17 cellular contexts compared by ENCODE assay signal in genomic region chr3:193808317-193808716, GRCh38.
DNase-seq lines count a peak whose midpoint lies in the region; ATAC-seq, FAIRE-seq and TF ChIP-seq lines count a peak whose summit lies in the region.
"Had no signal": no experiment of that assay in that cellular context is flagged by ENCODE, and none has a peak within 500 bp of the region (broad histone marks: within the 10 kb centered on the region; RNA-seq: fewer than 3 reads in every experiment).

No MANE protein-coding gene starts in this region.

- TF ChIP-seq CTCF in HEK293 (tag by site-specific recombination; IDR thresholded peaks at IDR 0.05), result no peak
- no peak for TF ChIP-seq CTCF in endothelial cell of umbilical vein (IDR thresholded peaks at IDR 0.05; ENCODE audit: extremely low read depth in 1 of 2, insufficient read depth in 1 of 2, low read depth in 1 of 2, low read length in 2 of 2)
- TF ChIP-seq CTCF in gastroesophageal sphincter (IDR thresholded peaks at IDR 0.05), result no peak

- CTCF ChIA-PET in HEK293 (lab: Yijun Ruan, JAX), result no interaction called here
- CTCF ChIA-PET in endothelial cell of umbilical vein (lab: Charles Lee), result no interaction called here

- no peak overlapping the region for H3K4me3 ChIP-seq in HEK293 (ENCODE audit: low read depth, low read length)
- no peak overlapping the region for H3K4me3 ChIP-seq in endothelial cell of umbilical vein (replicated peaks in 1 of 3; ENCODE audit: insufficient read depth in 1 of 3, low read depth in 1 of 3, low read length in 3 of 3)
- no peak overlapping the region for H3K4me3 ChIP-seq in gastroesophageal sphincter

- no peaks in the 10 kb centered on the region for H4K20me1 ChIP-seq in endothelial cell of umbilical vein (replicated peaks; ENCODE audit: control insufficient read depth, extremely low read depth, insufficient read depth, low read length)

- no peak for ATAC-seq in gastroesophageal sphincter

- H3K9ac ChIP-seq in endothelial cell of umbilical vein (replicated peaks; ENCODE audit: extremely low read depth, insufficient read depth, low read length), result no peak overlapping the region

- FAIRE-seq in endothelial cell of umbilical vein (lab: Jason Lieb, UNC), result no peak
- FAIRE-seq: G401.6, GM12892 had no signal

- DNase-seq in NCI-H69 (lab: John Stamatoyannopoulos, UW) (peak; percentile 42), endothelial cell of umbilical vein (ENCODE audit: low read depth, low spot score) (no peak), NCI-H345 (lab: John Stamatoyannopoulos, UW) (no peak), NOMO-1 treated with dmso at 0.1 percent for 144 hours (lab: John Stamatoyannopoulos, UW; ENCODE audit: unreplicated experiment) (no peak)
- DNase-seq: C1 segment of cervical spinal cord; Calu3; CD4-positive, alpha-beta memory T cell; COR-L47; DMS53; DMS79 treated with DMSO at 0.1 percent for 48 hours; GOT3; H7; HCEC 1CT had no signal

- H3K27ac ChIP-seq in HEK293 (ENCODE audit: extremely low read depth, low read depth, low read length) (no peak overlapping the region), endothelial cell of umbilical vein (ENCODE audit: insufficient read depth, low read depth, low read length) (no peak overlapping the region), gastroesophageal sphincter (no peak overlapping the region)

- TF ChIP-seq POLR2A in endothelial cell of umbilical vein (IDR thresholded peaks at IDR 0.05; ENCODE audit: low read depth, low read length), result no peak
- no peak for TF ChIP-seq POLR2A in gastroesophageal sphincter (IDR thresholded peaks at IDR 0.05)

- 93 to 94% methylated on average over 3 to 7 of the region's 8 CpGs for WGBS in gastroesophageal sphincter (ENCODE audit: low coverage in 1 of 2), 2 donors

- dilution Hi-C loops in endothelial cell of umbilical vein (cut with MboI; ENCODE audit: extremely low pct_ligation_motif_present, low sequenced_read_pairs), result no loop called here

- TF ChIP-seq EP300 in gastroesophageal sphincter (IDR thresholded peaks at IDR 0.05), result no peak

- H2AFZ ChIP-seq in endothelial cell of umbilical vein (ENCODE audit: low read depth, low read length), result no peak overlapping the region

- BruUV-seq in endothelial cell of umbilical vein (replicated peaks; lab: Mats Ljungman, UMichigan), result no TSS peak

- H3K27me3 ChIP-seq in endothelial cell of umbilical vein (ENCODE audit: control insufficient read depth in 2 of 2, insufficient read depth in 2 of 2, low read length in 2 of 2) (peaks cover 16 to 22% of the 10 kb centered on the region in 2 experiments), gastroesophageal sphincter (no peaks in the 10 kb centered on the region)

- H3K36me3 ChIP-seq in HEK293 (ENCODE audit: control insufficient read depth in 2 of 2, insufficient read depth in 1 of 2, low read length in 2 of 2) (no peaks in the 10 kb centered on the region), endothelial cell of umbilical vein (ENCODE audit: control insufficient read depth in 2 of 2, extremely low read depth in 1 of 2, insufficient read depth in 2 of 2, low read length in 2 of 2) (no peaks in the 10 kb centered on the region), gastroesophageal sphincter (no peaks in the 10 kb centered on the region)

- POLR2A ChIA-PET in HEK293 (lab: Yijun Ruan, JAX), result no interaction called here
- POLR2A ChIA-PET in endothelial cell of umbilical vein (lab: Charles Lee), result no interaction called here

- no peaks in the 10 kb centered on the region for H3K9me1 ChIP-seq in endothelial cell of umbilical vein (replicated peaks; ENCODE audit: control insufficient read depth, extremely low read depth, insufficient read depth, low read length)

- no peak overlapping the region for H3K4me2 ChIP-seq in endothelial cell of umbilical vein (ENCODE audit: insufficient read depth, low read length)

- intact Hi-C loops in endothelial cell of umbilical vein (cut with micrococcal nuclease), result no loop called here

- no peaks in the 10 kb centered on the region for H3K79me2 ChIP-seq in endothelial cell of umbilical vein (ENCODE audit: control insufficient read depth, insufficient read depth, low read length)

- no peaks in the 10 kb centered on the region for H3K9me3 ChIP-seq in HEK293 (ENCODE audit: control insufficient read depth, insufficient read depth, low read depth, low read length)
- H3K9me3 ChIP-seq in endothelial cell of umbilical vein (replicated peaks; ENCODE audit: control insufficient read depth, insufficient read depth, low read length), result no peaks in the 10 kb centered on the region
- no peaks in the 10 kb centered on the region for H3K9me3 ChIP-seq in gastroesophageal sphincter

- peaks cover 4% of the 10 kb centered on the region for H3K4me1 ChIP-seq in HEK293 (ENCODE audit: control insufficient read depth, insufficient read depth, low read length)
- H3K4me1 ChIP-seq in endothelial cell of umbilical vein (ENCODE audit: control insufficient read depth, extremely low read depth, insufficient read depth, low read length), result no peaks in the 10 kb centered on the region
- H3K4me1 ChIP-seq in gastroesophageal sphincter, result peaks cover 0 to 6% (median 0%) of the 10 kb centered on the region in 3 donors

TF ChIP-seq in HEK293, 187 proteins besides CTCF, POLR2A, EP300 and RAD21 (continues in another document):
- TF ChIP-seq ZNF426 (tag by site-specific recombination; IDR thresholded peaks at IDR 0.05), result no peak
- no peak for TF ChIP-seq TSHZ1 (tag by site-specific recombination; IDR thresholded peaks at IDR 0.05; ENCODE audit: borderline replicate concordance)
- TF ChIP-seq ZXDB (tag by site-specific recombination; IDR thresholded peaks at IDR 0.05), result no peak

TF ChIP-seq in endothelial cell of umbilical vein, 7 proteins besides CTCF, POLR2A, EP300 and RAD21:
- TF ChIP-seq FOS (IDR thresholded peaks at IDR 0.05; ENCODE audit: borderline replicate concordance, insufficient read depth, low read length), result no peak
- peak; percentile 13 for TF ChIP-seq JUN (IDR thresholded peaks at IDR 0.05; ENCODE audit: borderline replicate concordance, insufficient read depth, insufficient read length, low read depth)
- no peak for TF ChIP-seq GATA2 (IDR thresholded peaks at IDR 0.05; ENCODE audit: insufficient read depth, insufficient read length, low read depth, low read length)
- TF ChIP-seq, protein P1, sequence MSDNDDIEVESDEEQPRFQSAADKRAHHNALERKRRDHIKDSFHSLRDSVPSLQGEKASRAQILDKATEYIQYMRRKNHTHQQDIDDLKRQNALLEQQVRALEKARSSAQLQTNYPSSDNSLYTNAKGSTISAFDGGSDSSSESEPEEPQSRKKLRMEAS (IDR thresholded peaks at IDR 0.05; ENCODE audit: insufficient read depth, insufficient read length), result no peak
- TF ChIP-seq EZH2 (IDR thresholded peaks at IDR 0.05; ENCODE audit: borderline replicate concordance, low read depth, low read length, severe bottlenecking), result no peak
- no peak for TF ChIP-seq POLR2AphosphoS5 (IDR thresholded peaks at IDR 0.05; ENCODE audit: insufficient read depth, low read depth, low read length)
- TF ChIP-seq MYC (IDR thresholded peaks at IDR 0.05; ENCODE audit: low read depth, low read length), result no peak
